ENCODE assay signal across 24 cellular contexts in genomic region chr7:149198161-149198816, GRCh38. TPM values are rescaled to one million over a fixed set of nuclear protein-coding genes. Genes with fewer than 3 reads are reported as not detected.
DNase-seq lines count a peak whose midpoint lies in the region; ATAC-seq and TF ChIP-seq lines count a peak whose summit lies in the region.
"Had no signal": no experiment of that assay in that cellular context is flagged by ENCODE, and none has a peak within 500 bp of the region (broad histone marks: within the 10 kb centered on the region; RNA-seq: fewer than 3 reads in every experiment).

No MANE protein-coding gene starts in this region.

- H3K4me1 Mint-ChIP-seq in activated T-cell treated with anti-CD3 and anti-CD28 coated beads, Interleukin-2, amount 50 U/mL, for 72 hours (ENCODE audit: low read depth) = peaks cover 75% of the 10 kb centered on the region
- peaks cover 39% of the 10 kb centered on the region for H3K4me1 Mint-ChIP-seq in chondrocyte (ENCODE audit: low read depth)
- peaks cover 72% of the 10 kb centered on the region for H3K4me1 Mint-ChIP-seq in stimulated activated effector memory CD8-positive, alpha-beta T cell treated with anti-CD3 and anti-CD28 coated beads, Interleukin-12 subunit alpha, Interleukin-12 subunit beta, amount 100 ng/mL, for 72 hours

- POLR2A ChIA-PET in RWPE1 (lab: Yijun Ruan, JAX; ENCODE audit: low non-redundant PET) = no interaction called here

- H3K27ac ChIP-seq in RWPE1 = peak overlapping the region; percentile 95
- H3K27ac ChIP-seq: SK-N-MC had no signal

- no peaks in the 10 kb centered on the region for H3K27me3 Mint-ChIP-seq in activated T-cell treated with anti-CD3 and anti-CD28 coated beads, Interleukin-2, amount 50 U/mL, for 72 hours (ENCODE audit: low read depth)
- H3K27me3 Mint-ChIP-seq in chondrocyte (ENCODE audit: low read depth) = no peaks in the 10 kb centered on the region
- H3K27me3 Mint-ChIP-seq: B cell, type B pancreatic cell had no signal

- CTCF ChIA-PET in RWPE1 (lab: Yijun Ruan, JAX) = no interaction called here

- no peak for TF ChIP-seq CTCF in RWPE1 (conservative IDR thresholded peaks at IDR 0.05; ENCODE audit: low read depth)
- no peak for TF ChIP-seq CTCF in chondrocyte (IDR thresholded peaks at IDR 0.05)

- peak overlapping the region; percentile 8 to 90 for H3K4me3 Mint-ChIP-seq in activated T-cell treated with anti-CD3 and anti-CD28 coated beads, Interleukin-2, amount 50 U/mL, for 72 hours
- no peak overlapping the region for H3K4me3 Mint-ChIP-seq in chondrocyte (ENCODE audit: unreplicated experiment)
- H3K4me3 Mint-ChIP-seq in stimulated activated effector memory CD8-positive, alpha-beta T cell treated with anti-CD3 and anti-CD28 coated beads, Interleukin-12 subunit alpha, Interleukin-12 subunit beta, amount 100 ng/mL, for 72 hours = peak overlapping the region; percentile 88
- H3K4me3 Mint-ChIP-seq: B cell had no signal

- ATAC-seq in activated T-cell treated with anti-CD3 and anti-CD28 coated beads, Interleukin-2, amount 50 U/mL, for 72 hours (replicated peaks in 1 of 2) = no peak
- ATAC-seq in stimulated activated effector memory CD8-positive, alpha-beta T cell treated with anti-CD3 and anti-CD28 coated beads, Interleukin-12 subunit alpha, Interleukin-12 subunit beta, amount 100 ng/mL, for 72 hours = no peak

- peak overlapping the region; percentile 97 for H3K27ac Mint-ChIP-seq in activated T-cell treated with anti-CD3 and anti-CD28 coated beads, Interleukin-2, amount 50 U/mL, for 72 hours
- no peak overlapping the region for H3K27ac Mint-ChIP-seq in chondrocyte (ENCODE audit: unreplicated experiment)
- H3K27ac Mint-ChIP-seq in stimulated activated effector memory CD8-positive, alpha-beta T cell treated with anti-CD3 and anti-CD28 coated beads, Interleukin-12 subunit alpha, Interleukin-12 subunit beta, amount 100 ng/mL, for 72 hours = peak overlapping the region; percentile 94
- H3K27ac Mint-ChIP-seq: B cell had no signal

- no peaks in the 10 kb centered on the region for H3K9me3 Mint-ChIP-seq in activated T-cell treated with anti-CD3 and anti-CD28 coated beads, Interleukin-2, amount 50 U/mL, for 72 hours
- no peaks in the 10 kb centered on the region for H3K9me3 Mint-ChIP-seq in chondrocyte (ENCODE audit: low read depth)
- no peaks in the 10 kb centered on the region for H3K9me3 Mint-ChIP-seq in stimulated activated effector memory CD8-positive, alpha-beta T cell treated with anti-CD3 and anti-CD28 coated beads, Interleukin-12 subunit alpha, Interleukin-12 subunit beta, amount 100 ng/mL, for 72 hours
- H3K9me3 Mint-ChIP-seq: activated naive CD4-positive, alpha-beta T cell treated with anti-CD3 and anti-CD28 coated beads for 36 hours; H9; T-helper 1 cell treated with Interleukin-12 subunit alpha and Interleukin-12 subunit beta and Interleukin-4 antibody, amounts not matched to agents 30 μg/mL and 1 μg/mL, for 36 hours; type B pancreatic cell had no signal

- peaks cover 34 to 44% of the 10 kb centered on the region in 2 donors for H3K36me3 Mint-ChIP-seq in activated T-cell treated with anti-CD3 and anti-CD28 coated beads, Interleukin-2, amount 50 U/mL, for 72 hours (ENCODE audit: insufficient read depth in 2 of 2)
- peaks cover 30% of the 10 kb centered on the region for H3K36me3 Mint-ChIP-seq in chondrocyte (ENCODE audit: low read depth)
- H3K36me3 Mint-ChIP-seq in stimulated activated effector memory CD8-positive, alpha-beta T cell treated with anti-CD3 and anti-CD28 coated beads, Interleukin-12 subunit alpha, Interleukin-12 subunit beta, amount 100 ng/mL, for 72 hours = peaks cover 78% of the 10 kb centered on the region

- DNase-seq in activated T-cell treated with anti-CD3 and anti-CD28 coated beads, Interleukin-2, amount 50 U/mL, for 72 hours = no peak
- no peak for DNase-seq in activated T-cell treated with anti-CD3 and anti-CD28 coated beads, Interleukin-2, amount 50 U/mL, for 48 hours
- no peak for DNase-seq in RWPE1 (ENCODE audit: low spot score)
- peak; percentile 59 for DNase-seq in chondrocyte (ENCODE audit: low spot score)
- DNase-seq in stimulated activated effector memory CD8-positive, alpha-beta T cell treated with anti-CD3 and anti-CD28 coated beads, Interleukin-12 subunit alpha, Interleukin-12 subunit beta, amount 100 ng/mL, for 72 hours (ENCODE audit: low spot score in 2 of 2) = no peak
- no peak for DNase-seq in ureter (ENCODE audit: low spot score)
- DNase-seq in HT-29 (ENCODE audit: low spot score) = no peak
- DNase-seq in COR-L47 (lab: John Stamatoyannopoulos, UW) = no peak
- DNase-seq: activated CD4-positive, alpha-beta T cell treated with anti-CD3 and anti-CD28 coated beads for 4 hours; activated CD8-positive, alpha-beta memory T cell treated with anti-CD3 and anti-CD28 coated beads, Interleukin-2, amount 50 U/mL, for 4 hours; activated naive CD4-positive, alpha-beta T cell treated with anti-CD3 and anti-CD28 coated beads for 36 hours; Caco-2; caudate nucleus; glutamatergic neuron; H9; Karpas-422; NCI-H1048; NCI-H187; NCI-H526 treated with DMSO at 0.1 percent for 48 hours; stimulated activated CD8-positive, alpha-beta memory T cell treated with anti-CD3 and anti-CD28 coated beads, Interleukin-4, amount 100 ng/mL, for 48 hours had no signal

RNA-seq across cellular contexts. Expression of gene ZNF282, which starts 2.9 kb away (rescaled TPM):
- total RNA-seq in activated T-cell treated with anti-CD3 and anti-CD28 coated beads, Interleukin-2, amount 50 U/mL, for 72 hours = 100 to 1,000 TPM in 1 of 2 donors, 10 to 100 TPM in 1; 59.5 to 161 TPM
- total RNA-seq in chondrocyte = 24.5 to 26.3 TPM (median 24.9 TPM) in 3 replicates
- 46.6 TPM for total RNA-seq in ureter
- total RNA-seq in HT-29 (2014; rRNA removed; shearing (Covaris generic)) = 47.4 and 72.1 TPM in 2 replicates

RNA-seq across cellular contexts. Expression of gene ZNF212, which starts 41.2 kb away (rescaled TPM):
- 10 to 100 TPM; 18.7 to 28.0 TPM for total RNA-seq in activated T-cell treated with anti-CD3 and anti-CD28 coated beads, Interleukin-2, amount 50 U/mL, for 72 hours
- total RNA-seq in chondrocyte = 7.9 to 10.5 TPM (median 7.9 TPM) in 3 replicates
- total RNA-seq in ureter = 11.2 TPM
- total RNA-seq in HT-29 (2014; rRNA removed; shearing (Covaris generic)) = 11.9 and 20.9 TPM in 2 replicates

RNA-seq across cellular contexts. Expression of gene ZNF398, which starts 51.0 kb away (rescaled TPM):
- total RNA-seq in activated T-cell treated with anti-CD3 and anti-CD28 coated beads, Interleukin-2, amount 50 U/mL, for 72 hours = 10 to 100 TPM; 15.0 to 18.9 TPM
- 14.9 to 18.1 TPM (median 15.8 TPM) in 3 replicates for total RNA-seq in chondrocyte
- total RNA-seq in ureter = 25.4 TPM
- total RNA-seq in HT-29 (2014; rRNA removed; shearing (Covaris generic)) = 8.2 and 13.8 TPM in 2 replicates
